Comparison of ENCODE assay signal across 3 cellular contexts in the genomic region with DNA sequence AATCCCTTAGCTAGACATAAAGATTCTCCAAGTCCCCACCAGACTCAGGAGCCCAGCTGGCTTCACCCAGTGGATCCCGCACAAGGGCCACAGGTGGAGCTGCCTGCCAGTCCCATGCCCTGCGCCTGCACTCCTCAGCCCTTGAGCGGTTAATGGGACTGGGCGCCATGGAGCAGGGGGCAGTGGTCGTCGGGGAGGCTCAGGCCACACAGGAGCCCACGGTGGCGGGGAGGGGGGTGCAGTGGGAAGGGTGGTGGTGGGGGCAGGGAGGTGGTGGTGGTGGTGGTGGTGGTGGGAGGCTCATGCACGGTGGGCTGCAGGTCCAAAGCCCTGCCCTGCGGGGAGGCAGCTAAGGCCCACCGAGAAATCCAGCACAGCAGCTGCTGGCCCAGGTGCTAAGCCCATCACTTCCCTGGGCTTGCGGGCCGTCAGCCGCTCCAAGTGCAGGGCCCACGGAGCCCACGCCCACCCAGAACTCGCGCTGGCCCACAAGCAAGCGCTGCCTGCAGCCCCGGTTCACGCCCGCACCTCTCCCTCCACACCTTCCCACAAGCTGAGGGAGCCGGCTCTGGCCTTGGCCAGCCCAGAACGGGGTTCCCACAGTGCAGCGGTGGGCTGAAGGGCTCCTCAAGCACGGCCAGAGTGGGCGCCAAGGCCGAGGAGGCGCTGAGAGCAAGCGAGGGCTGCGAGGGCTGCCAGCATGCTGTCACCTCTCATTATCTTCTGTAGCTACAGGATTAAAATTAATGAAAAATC.
"Had no signal": no experiment of that assay in that cellular context is flagged by ENCODE, and none has a peak within 500 bp of the region (broad histone marks: within the 10 kb centered on the region; RNA-seq: fewer than 3 reads in every experiment).

No MANE protein-coding gene starts in this region.

- ATAC-seq: GM12878 had no signal

- H3K4me3 ChIP-seq: GM12878 had no signal

- DNase-seq: GDM1, GF-D8 had no signal
